13 cellular contexts compared by ENCODE assay signal in the genomic region with DNA sequence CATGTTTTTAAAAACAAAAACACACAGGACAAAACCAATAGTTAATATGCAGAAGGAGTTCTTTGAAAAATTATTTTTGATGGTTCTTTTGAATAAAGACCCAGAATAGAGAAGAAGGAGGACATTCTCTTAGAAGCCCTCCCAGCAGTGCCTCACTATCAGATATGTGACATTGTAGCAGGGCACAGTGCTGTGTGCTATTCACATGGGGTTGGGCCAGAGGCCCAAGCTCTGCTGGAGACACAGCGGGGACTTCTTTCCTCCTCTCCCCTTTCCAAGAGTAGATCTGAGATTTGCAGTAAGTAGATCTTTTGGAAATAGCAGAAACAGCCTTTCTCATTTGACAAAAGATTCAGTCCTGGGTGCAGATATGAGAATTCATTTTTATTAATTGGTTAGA.
"Had no signal": no experiment of that assay in that cellular context is flagged by ENCODE, and none has a peak within 500 bp of the region (broad histone marks: within the 10 kb centered on the region; RNA-seq: fewer than 3 reads in every experiment).

No MANE protein-coding gene starts in this region.

- H3K4me3 ChIP-seq: gastroesophageal sphincter, hepatocyte, lung, SK-N-MC, transverse colon had no signal

- H3K27me3 Mint-ChIP-seq: stimulated activated memory B cell treated with anti-CD40 and anti-IgM and Interleukin-4, amounts not matched to agents 10 μg/mL and 1 μg/mL and 100 μg/mL, for 72 hours had no signal

- H3K9me3 Mint-ChIP-seq: activated naive CD4-positive, alpha-beta T cell treated with anti-CD3 and anti-CD28 coated beads for 36 hours; stimulated activated memory B cell treated with anti-CD40 and anti-IgM and Interleukin-4, amounts not matched to agents 10 μg/mL and 1 μg/mL and 100 μg/mL, for 72 hours had no signal

- DNase-seq: activated CD4-positive, alpha-beta T cell treated with anti-CD3 and anti-CD28 coated beads, Interleukin-2, amount 50 U/mL, for 1 hour; activated naive CD4-positive, alpha-beta T cell treated with anti-CD3 and anti-CD28 coated beads for 36 hours; effector memory CD4-positive, alpha-beta T cell; kidney glomerular epithelial cell; midbrain; small intestine; transverse colon had no signal

- H3K4me3 Mint-ChIP-seq: activated naive CD4-positive, alpha-beta T cell treated with anti-CD3 and anti-CD28 coated beads for 36 hours; stimulated activated memory B cell treated with anti-CD40 and anti-IgM and Interleukin-4, amounts not matched to agents 10 μg/mL and 1 μg/mL and 100 μg/mL, for 72 hours had no signal

- ATAC-seq: gastroesophageal sphincter; stimulated activated memory B cell treated with anti-CD40 and anti-IgM and Interleukin-4, amounts not matched to agents 10 μg/mL and 1 μg/mL and 100 μg/mL, for 72 hours had no signal

- H3K27ac Mint-ChIP-seq: activated naive CD4-positive, alpha-beta T cell treated with anti-CD3 and anti-CD28 coated beads for 36 hours; stimulated activated memory B cell treated with anti-CD40 and anti-IgM and Interleukin-4, amounts not matched to agents 10 μg/mL and 1 μg/mL and 100 μg/mL, for 72 hours had no signal

- H3K27ac ChIP-seq: epithelial cell of prostate, hepatocyte, SK-N-MC had no signal

- H3K27me3 ChIP-seq: gastroesophageal sphincter, hepatocyte, transverse colon had no signal

- H3K9me3 ChIP-seq: gastroesophageal sphincter, transverse colon had no signal
